ENCODE assay signal across 15 cellular contexts in genomic region chr5:131825404-131826013, GRCh38. TPM values are rescaled to one million over a fixed set of nuclear protein-coding genes. Genes with fewer than 3 reads are reported as not detected.
DNase-seq lines count a peak whose midpoint lies in the region; ATAC-seq and TF ChIP-seq lines count a peak whose summit lies in the region.
"Had no signal": no experiment of that assay in that cellular context is flagged by ENCODE, and none has a peak within 500 bp of the region (broad histone marks: within the 10 kb centered on the region; RNA-seq: fewer than 3 reads in every experiment).

No MANE protein-coding gene starts in this region.

- no peak overlapping the region for H3K27ac ChIP-seq in RWPE1

- H3K27me3 Mint-ChIP-seq in stimulated activated memory B cell treated with anti-CD40 and anti-IgM and Interleukin-4, amounts not matched to agents 10 μg/mL and 1 μg/mL and 100 μg/mL, for 72 hours: no peaks in the 10 kb centered on the region
- H3K27me3 Mint-ChIP-seq in activated CD4-positive, alpha-beta memory T cell treated with anti-CD3 and anti-CD28 coated beads, Interleukin-2, amount 10 ng/mL, durations not matched to agents 7 days and 5 days: peaks cover 14% of the 10 kb centered on the region
- H3K27me3 Mint-ChIP-seq: activated naive CD8-positive, alpha-beta T cell had no signal

- no peak for TF ChIP-seq CTCF in RWPE1 (conservative IDR thresholded peaks at IDR 0.05; ENCODE audit: low read depth)

- H3K36me3 Mint-ChIP-seq in stimulated activated memory B cell treated with anti-CD40 and anti-IgM and Interleukin-4, amounts not matched to agents 10 μg/mL and 1 μg/mL and 100 μg/mL, for 72 hours: no peaks in the 10 kb centered on the region
- H3K36me3 Mint-ChIP-seq in activated CD4-positive, alpha-beta memory T cell treated with anti-CD3 and anti-CD28 coated beads, Interleukin-2, amount 10 ng/mL, durations not matched to agents 7 days and 5 days (ENCODE audit: low read depth): no peaks in the 10 kb centered on the region
- H3K36me3 Mint-ChIP-seq: CD4-positive, CD25-positive, alpha-beta regulatory T cell had no signal

- no peak overlapping the region for H3K27ac Mint-ChIP-seq in stimulated activated memory B cell treated with anti-CD40 and anti-IgM and Interleukin-4, amounts not matched to agents 10 μg/mL and 1 μg/mL and 100 μg/mL, for 72 hours
- no peak overlapping the region for H3K27ac Mint-ChIP-seq in activated CD4-positive, alpha-beta memory T cell treated with anti-CD3 and anti-CD28 coated beads, Interleukin-2, amount 10 ng/mL, durations not matched to agents 7 days and 5 days
- H3K27ac Mint-ChIP-seq: activated naive CD8-positive, alpha-beta T cell; CD4-positive, CD25-positive, alpha-beta regulatory T cell had no signal

- POLR2A ChIA-PET in activated CD4-positive, alpha-beta memory T cell treated with anti-CD3 and anti-CD28 coated beads, Interleukin-2, amount 10 ng/mL, durations not matched to agents 7 days and 5 days (lab: Charles Lee): no interaction called here
- POLR2A ChIA-PET in RWPE1 (lab: Yijun Ruan, JAX; ENCODE audit: low non-redundant PET): no interaction called here

- ATAC-seq in GM18870 (IDR thresholded peaks at IDR 0.05; ENCODE audit: unreplicated experiment) (peak; percentile 91), GM21786 (IDR thresholded peaks at IDR 0.05; ENCODE audit: unreplicated experiment) (peak; percentile 62), HG03521 (IDR thresholded peaks at IDR 0.05; ENCODE audit: unreplicated experiment) (peak; percentile 93)
- ATAC-seq in stimulated activated memory B cell treated with anti-CD40 and anti-IgM and Interleukin-4, amounts not matched to agents 10 μg/mL and 1 μg/mL and 100 μg/mL, for 72 hours: peak; percentile 66
- ATAC-seq: esophagus mucosa had no signal

- H3K9me3 Mint-ChIP-seq in stimulated activated memory B cell treated with anti-CD40 and anti-IgM and Interleukin-4, amounts not matched to agents 10 μg/mL and 1 μg/mL and 100 μg/mL, for 72 hours: peaks cover 2% of the 10 kb centered on the region
- peaks cover 5% of the 10 kb centered on the region for H3K9me3 Mint-ChIP-seq in activated CD4-positive, alpha-beta memory T cell treated with anti-CD3 and anti-CD28 coated beads, Interleukin-2, amount 10 ng/mL, durations not matched to agents 7 days and 5 days

- DNase-seq in occipital lobe (lab: John Stamatoyannopoulos, UW) (no peak), RWPE1 (ENCODE audit: low spot score) (no peak)
- DNase-seq in activated CD4-positive, alpha-beta memory T cell treated with anti-CD3 and anti-CD28 coated beads, Interleukin-2, amount 10 ng/mL, durations not matched to agents 7 days and 5 days: no peak
- DNase-seq: activated CD8-positive, alpha-beta memory T cell treated with anti-CD3 and anti-CD28 coated beads, Interleukin-2, amount 50 U/mL, for 48 hours; CD4-positive, CD25-positive, alpha-beta regulatory T cell; mammary epithelial cell; NCI-H446 treated with DMSO at 0.1 percent for 48 hours; nucleus accumbens; small intestine had no signal

- CTCF ChIA-PET in activated CD4-positive, alpha-beta memory T cell treated with anti-CD3 and anti-CD28 coated beads, Interleukin-2, amount 10 ng/mL, durations not matched to agents 7 days and 5 days (lab: Charles Lee): no interaction called here
- CTCF ChIA-PET in RWPE1 (lab: Yijun Ruan, JAX): no interaction called here

- H3K4me3 Mint-ChIP-seq in stimulated activated memory B cell treated with anti-CD40 and anti-IgM and Interleukin-4, amounts not matched to agents 10 μg/mL and 1 μg/mL and 100 μg/mL, for 72 hours: no peak overlapping the region
- H3K4me3 Mint-ChIP-seq in activated CD4-positive, alpha-beta memory T cell treated with anti-CD3 and anti-CD28 coated beads, Interleukin-2, amount 10 ng/mL, durations not matched to agents 7 days and 5 days: no peak overlapping the region
- H3K4me3 Mint-ChIP-seq: activated naive CD8-positive, alpha-beta T cell; CD4-positive, CD25-positive, alpha-beta regulatory T cell had no signal

- peaks cover 11% of the 10 kb centered on the region for H3K4me1 Mint-ChIP-seq in stimulated activated memory B cell treated with anti-CD40 and anti-IgM and Interleukin-4, amounts not matched to agents 10 μg/mL and 1 μg/mL and 100 μg/mL, for 72 hours
- H3K4me1 Mint-ChIP-seq in activated CD4-positive, alpha-beta memory T cell treated with anti-CD3 and anti-CD28 coated beads, Interleukin-2, amount 10 ng/mL, durations not matched to agents 7 days and 5 days: peaks cover 8% of the 10 kb centered on the region

RNA-seq across cellular contexts. Expression of gene FNIP1, which starts 28.7 kb away (rescaled TPM):
- total RNA-seq in occipital lobe: 64.4 TPM
- total RNA-seq in activated CD4-positive, alpha-beta memory T cell treated with anti-CD3 and anti-CD28 coated beads, Interleukin-2, amount 10 ng/mL, durations not matched to agents 7 days and 5 days: 10 to 100 TPM; 27.8 to 28.7 TPM
